Comparison of ENCODE assay signal across 9 cellular contexts in the genomic region with DNA sequence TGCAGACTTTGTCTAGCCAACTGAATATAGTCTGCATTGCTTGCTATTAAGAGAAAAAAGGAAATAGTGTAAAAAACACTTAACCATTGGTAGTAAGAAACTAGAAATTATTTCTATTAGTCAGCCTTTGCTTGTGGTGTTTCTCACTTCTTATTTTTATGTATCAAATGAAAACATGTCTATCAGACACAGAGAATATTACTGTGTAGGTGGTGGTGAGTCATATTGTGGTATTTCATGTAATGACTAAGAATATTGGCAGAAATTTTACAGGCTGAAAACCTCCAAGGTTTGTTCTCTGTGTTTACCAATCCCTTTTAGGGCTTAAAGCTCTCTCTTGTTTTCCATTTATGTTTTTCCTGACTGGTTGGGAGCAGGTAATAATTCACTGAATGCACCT.
DNase-seq lines count a peak whose midpoint lies in the region; ATAC-seq and TF ChIP-seq lines count a peak whose summit lies in the region.
"Had no signal": no experiment of that assay in that cellular context is flagged by ENCODE, and none has a peak within 500 bp of the region (broad histone marks: within the 10 kb centered on the region; RNA-seq: fewer than 3 reads in every experiment).

No MANE protein-coding gene starts in this region.

- H3K36me3 Mint-ChIP-seq in Calu3 (ENCODE audit: insufficient read depth, unreplicated experiment) (peaks cover 6% of the 10 kb centered on the region), CD14-positive monocyte (peaks cover 0 to 3% of the 10 kb centered on the region in 2 donors)
- no peaks in the 10 kb centered on the region for H3K36me3 Mint-ChIP-seq in activated T-helper 17 cell treated with anti-CD3 and anti-CD28 coated beads, Interleukin-2, amount 50 U/mL, for 72 hours (ENCODE audit: low read depth)

- peak; percentile 75 for ATAC-seq in GM19463 (IDR thresholded peaks at IDR 0.05; ENCODE audit: unreplicated experiment)
- ATAC-seq in HG03457 (IDR thresholded peaks at IDR 0.05; ENCODE audit: unreplicated experiment), result peak; percentile 87
- peak; percentile 87 for ATAC-seq in activated T-helper 17 cell treated with anti-CD3 and anti-CD28 coated beads, Interleukin-2, amount 50 U/mL, for 72 hours (replicated peaks)

- H3K4me3 Mint-ChIP-seq in Calu3 (ENCODE audit: low read depth, unreplicated experiment) (peak overlapping the region; percentile 22), CD14-positive monocyte (no peak overlapping the region)
- H3K4me3 Mint-ChIP-seq in activated T-helper 17 cell treated with anti-CD3 and anti-CD28 coated beads, Interleukin-2, amount 50 U/mL, for 72 hours, result peak overlapping the region; percentile 37
- H3K4me3 Mint-ChIP-seq: naive B cell had no signal

- H3K4me1 Mint-ChIP-seq in Calu3 (ENCODE audit: low read depth, unreplicated experiment), result peaks cover 49% of the 10 kb centered on the region
- peaks cover 15% of the 10 kb centered on the region for H3K4me1 Mint-ChIP-seq in activated T-helper 17 cell treated with anti-CD3 and anti-CD28 coated beads, Interleukin-2, amount 50 U/mL, for 72 hours
- peaks cover 17% of the 10 kb centered on the region for H3K4me1 Mint-ChIP-seq in CD14-positive monocyte

- CTCF ChIA-PET in Calu3 (lab: Charles Lee), result interaction anchor here (0.5 to 1.2 kb wide), 3 partner anchors 15 to 35 kb away, joined by 3 to 4 read pairs (median 4); no protein-coding TSS in a partner anchor

- DNase-seq in Calu3 (no peak), iris pigment epithelial cell (ENCODE audit: low read depth) (peak; percentile 94), CD14-positive monocyte (ENCODE audit: low spot score) (no peak), occipital lobe (lab: John Stamatoyannopoulos, UW) (no peak), NCI-H1092 treated with DMSO at 0.1 percent for 48 hours (lab: John Stamatoyannopoulos, UW) (no peak)
- DNase-seq: naive B cell had no signal

- H3K27ac Mint-ChIP-seq in Calu3 (ENCODE audit: unreplicated experiment) (peak overlapping the region; percentile 88), CD14-positive monocyte (peak overlapping the region in 1 of 7 donors; percentile 24)
- H3K27ac Mint-ChIP-seq in activated T-helper 17 cell treated with anti-CD3 and anti-CD28 coated beads, Interleukin-2, amount 50 U/mL, for 72 hours, result no peak overlapping the region

- intact Hi-C loops in Calu3 (cut with micrococcal nuclease; ENCODE audit: unreplicated experiment) (loop anchor here (2.0 to 5.0 kb wide), 2 partner anchors 47 to 87 kb away; no protein-coding TSS in a partner anchor), CD14-positive monocyte (cut with micrococcal nuclease) (no loop called here)

- BruUV-seq in Calu3 (replicated peaks; lab: Mats Ljungman, UMichigan), result no TSS peak

- no peaks in the 10 kb centered on the region for H3K27me3 Mint-ChIP-seq in Calu3 (ENCODE audit: unreplicated experiment)
- H3K27me3 Mint-ChIP-seq in activated T-helper 17 cell treated with anti-CD3 and anti-CD28 coated beads, Interleukin-2, amount 50 U/mL, for 72 hours, result no peaks in the 10 kb centered on the region
- no peaks in the 10 kb centered on the region for H3K27me3 Mint-ChIP-seq in CD14-positive monocyte (ENCODE audit: low read depth in 3 of 3)
- H3K27me3 Mint-ChIP-seq: naive B cell had no signal

- TF ChIP-seq CTCF in Calu3 (IDR thresholded peaks at IDR 0.05; ENCODE audit: unreplicated experiment), result no peak
- no peak for TF ChIP-seq CTCF in CD14-positive monocyte (IDR thresholded peaks at IDR 0.05)

- H3K9me3 Mint-ChIP-seq in Calu3 (ENCODE audit: low read depth, unreplicated experiment) (no peaks in the 10 kb centered on the region), CD14-positive monocyte (peaks cover 0 to 4% (median 0%) of the 10 kb centered on the region in 7 donors)
- no peaks in the 10 kb centered on the region for H3K9me3 Mint-ChIP-seq in activated T-helper 17 cell treated with anti-CD3 and anti-CD28 coated beads, Interleukin-2, amount 50 U/mL, for 72 hours

Comparison
In these comparisons a context has a peak if more than half of its experiments do, and no peak if none do; other contexts are left out.
1. H3K4me3 Mint-ChIP-seq: peak in Calu3 (single experiment) and activated T-helper 17 cell treated with anti-CD3 and anti-CD28 coated beads, Interleukin-2, amount 50 U/mL, for 72 hours (single experiment); none in CD14-positive monocyte (0 of 2).
2. Peak in every context shown above with its lines, with median percentiles within 50 percentile points of each other: ATAC-seq.